In the genomic region with DNA sequence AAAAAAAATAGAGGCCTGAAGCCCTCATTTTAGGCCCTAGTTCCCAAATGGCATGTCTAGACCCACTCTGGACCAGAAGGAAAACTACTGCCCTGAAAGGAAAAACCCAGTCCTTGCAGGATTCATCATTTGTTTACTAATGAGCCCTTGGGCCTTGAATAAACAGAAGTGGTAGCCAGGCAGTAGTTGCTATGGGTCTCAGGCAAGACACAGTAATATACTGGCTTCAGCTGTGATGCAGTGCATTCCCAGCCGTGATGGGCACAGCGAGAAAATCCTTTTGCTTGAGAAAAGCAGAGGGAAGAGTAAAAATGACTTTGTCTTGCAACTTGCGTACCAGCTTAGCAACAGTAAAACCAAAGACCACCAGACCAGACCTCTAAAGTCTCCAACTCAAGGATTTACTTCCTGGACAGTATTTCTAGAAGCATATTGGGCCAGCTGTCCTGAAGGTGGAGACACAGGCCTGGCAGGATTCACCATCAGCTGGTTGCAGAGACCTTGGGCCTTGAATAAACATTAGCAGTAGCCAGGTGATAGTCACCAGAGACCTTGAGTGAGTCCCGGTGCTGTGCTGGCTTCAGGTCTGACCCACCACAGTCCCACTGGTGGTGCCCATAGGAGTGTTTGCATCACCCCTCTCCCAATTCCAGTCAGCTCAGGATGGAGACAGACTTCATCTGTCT, we compare ENCODE assay signal across 34 cellular contexts.
DNase-seq lines count a peak whose midpoint lies in the region; ATAC-seq and TF ChIP-seq lines count a peak whose summit lies in the region.
"Had no signal": no experiment of that assay in that cellular context is flagged by ENCODE, and none has a peak within 500 bp of the region (broad histone marks: within the 10 kb centered on the region; RNA-seq: fewer than 3 reads in every experiment).

No MANE protein-coding gene starts in this region.

- ATAC-seq in HG03175 (IDR thresholded peaks at IDR 0.05; ENCODE audit: unreplicated experiment): no peak
- ATAC-seq in activated CD4-positive, CD25-positive, alpha-beta regulatory T cell treated with anti-CD3 and anti-CD28 coated beads, Interleukin-2, amount 50 U/mL, for 24 hours: no peak
- ATAC-seq: esophagus mucosa; lower lobe of right lung; sciatic nerve; SK-N-SH treated with all-trans-retinoic acid at 6 μM for 48 hours; stimulated activated naive CD8-positive, alpha-beta T cell treated with anti-CD3 and anti-CD28 coated beads, Interleukin-15, amount 100 ng/mL, for 72 hours had no signal

- no peak overlapping the region for H2AK5ac ChIP-seq in mesendoderm (ENCODE audit: low read length)

- H2BK5ac ChIP-seq in mesendoderm (ENCODE audit: low read length): no peak overlapping the region

- H3K27me3 ChIP-seq in mesendoderm (ENCODE audit: insufficient read depth, low read length, poor library complexity): no peaks in the 10 kb centered on the region

- H3K4ac ChIP-seq in mesendoderm (ENCODE audit: low read depth, low read length): no peak overlapping the region

- no peak overlapping the region for H3K9ac ChIP-seq in mesendoderm (ENCODE audit: low read length)
- H3K9ac ChIP-seq: parathyroid adenoma had no signal

- no peaks in the 10 kb centered on the region for H3K36me3 ChIP-seq in mesendoderm (ENCODE audit: control insufficient read depth, insufficient read depth, low read length)
- H3K36me3 ChIP-seq: lower lobe of right lung, thoracic aorta had no signal

- no peak overlapping the region for H4K5ac ChIP-seq in mesendoderm (ENCODE audit: low read length)

- H3K4me3 ChIP-seq in GM12865 (ENCODE audit: low read depth, low read length): no peak overlapping the region
- no peak overlapping the region for H3K4me3 ChIP-seq in epithelial cell of proximal tubule (ENCODE audit: low read depth, low read length)
- H3K4me3 ChIP-seq in mesendoderm (ENCODE audit: low read length): no peak overlapping the region
- H3K4me3 ChIP-seq: lower lobe of right lung, thoracic aorta had no signal

- H3K18ac ChIP-seq in mesendoderm (ENCODE audit: low read length): no peak overlapping the region

- peak in 2 of 3 experiments; percentile 13 to 28 for DNase-seq in NCI-H1417 (lab: John Stamatoyannopoulos, UW)
- no peak for DNase-seq in NCI-H1417 treated with DMSO at 0.1 percent for 48 hours (lab: John Stamatoyannopoulos, UW)
- peak; percentile 10 for DNase-seq in GM12865 (ENCODE audit: low read depth)
- no peak for DNase-seq in epithelial cell of proximal tubule (ENCODE audit: low read depth)
- DNase-seq in mesendoderm: peak; percentile 61
- DNase-seq in GM20000 (ENCODE audit: low spot score): no peak
- DNase-seq: 8988T; activated CD4-positive, alpha-beta memory T cell treated with anti-CD3 and anti-CD28 coated beads, Interleukin-2, amount 10 ng/mL, durations not matched to agents 7 days and 5 days; activated CD4-positive, alpha-beta T cell treated with anti-CD3 and anti-CD28 coated beads for 1 hour; activated CD8-positive, alpha-beta memory T cell treated with anti-CD3 and anti-CD28 coated beads, Interleukin-2, amount 50 U/mL, for 48 hours; activated naive CD4-positive, alpha-beta T cell treated with anti-CD3 and anti-CD28 coated beads for 36 hours; Caco-2; central memory CD4-positive, alpha-beta T cell; HCEC 1CT; head of caudate nucleus; Karpas-422; kidney; lower lobe of right lung; NCI-H1436; NCI-H2107; NCI-H446; NK-92 treated with Interleukin-12 subunit alpha and Interleukin-12 subunit beta, amount 100 ng/mL, for 24 hours; Right ventricle myocardium superior; stimulated activated CD4-positive, alpha-beta T cell treated with anti-CD3 and anti-CD28 coated beads, Interleukin-12 subunit alpha, Interleukin-12 subunit beta, amount 100 ng/mL, for 4 hours; stimulated activated CD4-positive, alpha-beta T cell treated with anti-CD3 and anti-CD28 coated beads, Interleukin-2, amount 100 ng/mL, for 48 hours; stimulated activated naive CD8-positive, alpha-beta T cell treated with anti-CD3 and anti-CD28 coated beads, Interleukin-15, amount 100 ng/mL, for 72 hours; T-helper 2 cell had no signal

- H3K79me1 ChIP-seq in mesendoderm (ENCODE audit: low read length): no peaks in the 10 kb centered on the region

- H3K4me2 ChIP-seq in mesendoderm (ENCODE audit: low read length): no peak overlapping the region

- no peak overlapping the region for H4K8ac ChIP-seq in mesendoderm (ENCODE audit: low read depth, low read length)

- H2BK120ac ChIP-seq in mesendoderm (ENCODE audit: low read depth, low read length): no peak overlapping the region

- no peaks in the 10 kb centered on the region for H3K79me2 ChIP-seq in mesendoderm (ENCODE audit: control insufficient read depth, insufficient read depth, low read length)
- H3K79me2 ChIP-seq: parathyroid adenoma had no signal

- H3K27ac ChIP-seq in mesendoderm (ENCODE audit: low read depth, low read length): no peak overlapping the region
- H3K27ac ChIP-seq: lower lobe of right lung, parathyroid adenoma, thoracic aorta had no signal

- H2BK15ac ChIP-seq in mesendoderm (replicated peaks; ENCODE audit: low read depth): no peak overlapping the region

- WGBS in mesendoderm (ENCODE audit: extremely low coverage, insufficient coverage, low lambda C conversion rate): no CpG with 5 or more reads among the region's 4 CpGs

- no peak overlapping the region for H3K23ac ChIP-seq in mesendoderm (ENCODE audit: low read length)

- no peak overlapping the region for H3K56ac ChIP-seq in mesendoderm (ENCODE audit: low read length)

- TF ChIP-seq CTCF in GM12865 (IDR thresholded peaks at IDR 0.05; ENCODE audit: insufficient read depth, low read depth, low read length, missing control alignments) (no peak), epithelial cell of proximal tubule (conservative IDR thresholded peaks at IDR 0.05; ENCODE audit: low read depth, low read length) (peak; percentile 49), GM20000 (IDR thresholded peaks at IDR 0.05; ENCODE audit: extremely low read depth, missing control alignments) (no peak)

- H3K4me1 ChIP-seq in mesendoderm (ENCODE audit: control insufficient read depth, low read depth, low read length): no peaks in the 10 kb centered on the region
- H3K4me1 ChIP-seq: Caco-2, lower lobe of right lung, parathyroid adenoma had no signal

Comparison
In these comparisons a context has a peak if more than half of its experiments do, and no peak if none do; other contexts are left out.
1. DNase-seq: peak in NCI-H1417 (2 of 3), GM12865 (single experiment) and mesendoderm (single experiment); none in NCI-H1417 treated with DMSO at 0.1 percent for 48 hours (single experiment), epithelial cell of proximal tubule (single experiment) and GM20000 (single experiment).